In the genomic region with DNA sequence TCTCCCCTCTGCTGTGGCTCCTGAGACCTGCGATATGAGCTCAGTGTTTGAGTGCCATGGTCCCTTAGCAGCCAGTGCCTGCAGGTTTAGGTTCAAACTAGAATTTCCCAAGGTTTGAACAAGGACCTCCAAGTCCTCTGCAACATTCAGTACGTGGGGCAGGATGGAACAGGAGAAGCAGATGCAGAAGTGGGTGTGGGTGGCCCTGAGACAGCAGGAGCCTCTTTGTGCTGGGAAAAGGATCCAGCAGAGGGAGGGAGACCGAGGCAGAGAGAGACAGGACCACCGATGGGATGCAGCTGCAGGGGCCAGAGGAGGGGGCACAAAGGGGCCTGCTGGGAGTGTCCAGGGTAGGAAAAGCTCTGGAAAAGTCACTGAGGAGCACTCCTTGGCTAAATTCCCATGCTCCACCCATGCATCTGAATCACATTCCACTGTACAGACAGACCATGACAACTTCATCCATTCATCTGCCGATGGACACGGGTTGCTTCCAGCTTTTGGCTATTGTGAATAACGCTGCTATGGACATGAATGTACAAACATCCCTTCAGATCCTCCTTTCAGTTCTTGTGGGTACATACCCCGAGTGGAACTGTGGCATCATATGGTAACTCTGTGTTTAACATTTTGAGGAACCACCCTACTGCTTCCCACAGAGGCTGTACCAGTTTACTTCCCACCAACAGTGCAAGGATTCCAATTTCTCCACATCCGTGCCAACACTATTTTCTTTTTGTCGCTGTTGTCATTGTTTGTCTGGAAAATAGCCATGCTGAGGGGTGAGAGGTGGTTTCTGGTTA, we compare ENCODE assay signal across 13 cellular contexts. TPM values are rescaled to one million over a fixed set of nuclear protein-coding genes. Genes with fewer than 3 reads are reported as not detected.
DNase-seq lines count a peak whose midpoint lies in the region; ATAC-seq and TF ChIP-seq lines count a peak whose summit lies in the region.
"Had no signal": no experiment of that assay in that cellular context is flagged by ENCODE, and none has a peak within 500 bp of the region (broad histone marks: within the 10 kb centered on the region; RNA-seq: fewer than 3 reads in every experiment).

No MANE protein-coding gene starts in this region.

- no peak overlapping the region for H3K56ac ChIP-seq in mesendoderm (ENCODE audit: low read length)

- POLR2A ChIA-PET in activated CD4-positive, alpha-beta T cell treated with anti-CD3 and anti-CD28 coated beads, Interleukin-2, amount 10 ng/mL, durations not matched to agents 7 days and 5 days (lab: Charles Lee): no interaction called here
- POLR2A ChIA-PET in SK-N-SH (lab: Yijun Ruan, JAX): no interaction called here

- H3K9ac ChIP-seq in mesendoderm (ENCODE audit: low read length) (no peak overlapping the region), SK-N-SH (no peak overlapping the region)

- H3K36me3 ChIP-seq in osteoblast (ENCODE audit: insufficient read depth, low read length) (no peaks in the 10 kb centered on the region), mesendoderm (ENCODE audit: control insufficient read depth, insufficient read depth, low read length) (no peaks in the 10 kb centered on the region), SK-N-SH (replicated peaks in 1 of 2; ENCODE audit: control insufficient read depth in 1 of 2, insufficient read depth in 2 of 2, low read length in 1 of 2) (no peaks in the 10 kb centered on the region)

- H3K27me3 Mint-ChIP-seq in activated CD4-positive, alpha-beta T cell treated with anti-CD3 and anti-CD28 coated beads, Interleukin-2, amount 10 ng/mL, durations not matched to agents 7 days and 5 days: no peaks in the 10 kb centered on the region
- H3K27me3 Mint-ChIP-seq in dendritic cell treated with granulocyte-macrophage colony-stimulating factor and Interleukin-4, amounts not matched to agents 40 ng/mL and 50 ng/mL, for 4 days: no peaks in the 10 kb centered on the region

- H2BK15ac ChIP-seq in mesendoderm (replicated peaks; ENCODE audit: low read depth): no peak overlapping the region

- no peak for TF ChIP-seq RAD21 in SK-N-SH (IDR thresholded peaks at IDR 0.05; ENCODE audit: low read length)

- TF ChIP-seq EP300 in SK-N-SH (IDR thresholded peaks at IDR 0.05; ENCODE audit: borderline replicate concordance in 1 of 2, low read depth in 1 of 2, low read length in 1 of 2): no peak

- H3K9me2 ChIP-seq in SK-N-SH: no peaks in the 10 kb centered on the region

- WGBS in mesendoderm (ENCODE audit: extremely low coverage, insufficient coverage, low lambda C conversion rate): no CpG with 5 or more reads among the region's 10 CpGs
- WGBS in SK-N-SH (ENCODE audit: low lambda C conversion rate): 36% methylated on average over 10 of the region's 10 CpGs

- H4K8ac ChIP-seq in mesendoderm (ENCODE audit: low read depth, low read length): no peak overlapping the region

- H3K27me3 ChIP-seq in osteoblast (ENCODE audit: insufficient read depth, low read length): no peaks in the 10 kb centered on the region
- no peaks in the 10 kb centered on the region for H3K27me3 ChIP-seq in mesendoderm (ENCODE audit: insufficient read depth, low read length, poor library complexity)
- H3K27me3 ChIP-seq in SK-N-SH (ENCODE audit: insufficient read depth): no peaks in the 10 kb centered on the region

- H4K20me1 ChIP-seq in osteoblast (ENCODE audit: insufficient read depth, low read length) (no peaks in the 10 kb centered on the region), SK-N-SH (ENCODE audit: insufficient read depth) (no peaks in the 10 kb centered on the region)

- H3K79me1 ChIP-seq in mesendoderm (ENCODE audit: low read length): no peaks in the 10 kb centered on the region

- no peaks in the 10 kb centered on the region for H3F3A ChIP-seq in SK-N-SH (replicated peaks; ENCODE audit: insufficient read depth)

- H3K4ac ChIP-seq in mesendoderm (ENCODE audit: low read depth, low read length): no peak overlapping the region

- no peak overlapping the region for H3K4me2 ChIP-seq in osteoblast (ENCODE audit: insufficient read depth, low read length)
- H3K4me2 ChIP-seq in mesendoderm (ENCODE audit: low read length): no peak overlapping the region
- no peak overlapping the region for H3K4me2 ChIP-seq in SK-N-SH
- H3K4me2 ChIP-seq: GM23338 had no signal

- TF ChIP-seq CTCF in osteoblast (IDR thresholded peaks at IDR 0.05; ENCODE audit: extremely low read depth, low read depth, low read length): no peak
- no peak for TF ChIP-seq CTCF in SK-N-SH (IDR thresholded peaks at IDR 0.05)

- H3K27ac Mint-ChIP-seq in activated CD4-positive, alpha-beta T cell treated with anti-CD3 and anti-CD28 coated beads, Interleukin-2, amount 10 ng/mL, durations not matched to agents 7 days and 5 days: peak overlapping the region; percentile 82
- peak overlapping the region; percentile 55 for H3K27ac Mint-ChIP-seq in dendritic cell treated with granulocyte-macrophage colony-stimulating factor and Interleukin-4, amounts not matched to agents 40 ng/mL and 50 ng/mL, for 4 days
- H3K27ac Mint-ChIP-seq: GM23338 had no signal

- no peaks in the 10 kb centered on the region for H3K9me3 Mint-ChIP-seq in activated CD4-positive, alpha-beta T cell treated with anti-CD3 and anti-CD28 coated beads, Interleukin-2, amount 10 ng/mL, durations not matched to agents 7 days and 5 days
- no peaks in the 10 kb centered on the region for H3K9me3 Mint-ChIP-seq in dendritic cell treated with granulocyte-macrophage colony-stimulating factor and Interleukin-4, amounts not matched to agents 40 ng/mL and 50 ng/mL, for 4 days
- H3K9me3 Mint-ChIP-seq: GM23338 had no signal

- H4K5ac ChIP-seq in mesendoderm (ENCODE audit: low read length): no peak overlapping the region

- H3K4me3 ChIP-seq in osteoblast (ENCODE audit: insufficient read depth, low read length) (no peak overlapping the region), mesendoderm (ENCODE audit: low read length) (no peak overlapping the region), SK-N-SH (ENCODE audit: low read depth in 2 of 2, low read length in 1 of 2) (no peak overlapping the region)
- H3K4me3 ChIP-seq: GM23338 had no signal

- H3K23ac ChIP-seq in mesendoderm (ENCODE audit: low read length): no peak overlapping the region

- no peak overlapping the region for H2AK5ac ChIP-seq in mesendoderm (ENCODE audit: low read length)

- H3K27ac ChIP-seq in osteoblast (ENCODE audit: low read depth, low read length) (no peak overlapping the region), mesendoderm (ENCODE audit: low read depth, low read length) (no peak overlapping the region), SK-N-SH (ENCODE audit: low read depth in 2 of 2, low read length in 1 of 2) (no peak overlapping the region)

- CTCF ChIA-PET in activated CD4-positive, alpha-beta T cell treated with anti-CD3 and anti-CD28 coated beads, Interleukin-2, amount 10 ng/mL, durations not matched to agents 7 days and 5 days (lab: Charles Lee): interaction anchor here (0.6 to 1.1 kb wide), 4 partner anchors 15 to 667 kb away, joined by 3 to 6 read pairs (median 4); no protein-coding TSS in a partner anchor
- CTCF ChIA-PET in SK-N-SH (lab: Yijun Ruan, JAX): interaction anchor here (0.9 kb wide), 1 partner anchor 23 kb away, joined by 3 read pairs; no protein-coding TSS in a partner anchor

- H2BK120ac ChIP-seq in mesendoderm (ENCODE audit: low read depth, low read length): no peak overlapping the region

- H3K4me1 Mint-ChIP-seq in activated CD4-positive, alpha-beta T cell treated with anti-CD3 and anti-CD28 coated beads, Interleukin-2, amount 10 ng/mL, durations not matched to agents 7 days and 5 days: peaks cover 49% of the 10 kb centered on the region
- H3K4me1 Mint-ChIP-seq in dendritic cell treated with granulocyte-macrophage colony-stimulating factor and Interleukin-4, amounts not matched to agents 40 ng/mL and 50 ng/mL, for 4 days (ENCODE audit: low read depth): peaks cover 83% of the 10 kb centered on the region

- no peak for ATAC-seq in HG03175 (IDR thresholded peaks at IDR 0.05; ENCODE audit: unreplicated experiment)
- ATAC-seq: GM23338 had no signal

- peaks cover 70% of the 10 kb centered on the region for H3K36me3 Mint-ChIP-seq in activated CD4-positive, alpha-beta T cell treated with anti-CD3 and anti-CD28 coated beads, Interleukin-2, amount 10 ng/mL, durations not matched to agents 7 days and 5 days (ENCODE audit: low read depth)
- H3K36me3 Mint-ChIP-seq in dendritic cell treated with granulocyte-macrophage colony-stimulating factor and Interleukin-4, amounts not matched to agents 40 ng/mL and 50 ng/mL, for 4 days (ENCODE audit: low read depth): peaks cover 97% of the 10 kb centered on the region

- no peaks in the 10 kb centered on the region for H3K9me3 ChIP-seq in osteoblast (ENCODE audit: low read depth, low read length)
- no peaks in the 10 kb centered on the region for H3K9me3 ChIP-seq in SK-N-SH

- H2AFZ ChIP-seq in osteoblast (ENCODE audit: low read length) (no peak overlapping the region), SK-N-SH (ENCODE audit: low read depth) (no peak overlapping the region)
- H2AFZ ChIP-seq: GM23338 had no signal

- DNase-seq in activated CD4-positive, alpha-beta T cell treated with anti-CD3 and anti-CD28 coated beads, Interleukin-2, amount 10 ng/mL, durations not matched to agents 7 days and 5 days: no peak
- no peak for DNase-seq in activated CD4-positive, alpha-beta T cell treated with anti-CD3 and anti-CD28 coated beads for 48 hours
- DNase-seq in HT-29 (ENCODE audit: low spot score): peak; percentile 5
- DNase-seq in osteoblast (ENCODE audit: insufficient read length, low spot score, missing footprints): peak; percentile 88
- DNase-seq in mesendoderm: no peak
- DNase-seq in SK-N-SH: no peak
- DNase-seq: aorta; effector CD8-positive, alpha-beta T cell; left cardiac atrium; stimulated activated CD4-positive, alpha-beta T cell treated with anti-CD3 and anti-CD28 coated beads, Interleukin-12 subunit alpha, Interleukin-12 subunit beta, amount 100 ng/mL, for 4 hours had no signal

- H3K79me2 ChIP-seq in osteoblast (ENCODE audit: insufficient read depth, low read length) (no peaks in the 10 kb centered on the region), mesendoderm (ENCODE audit: control insufficient read depth, insufficient read depth, low read length) (no peaks in the 10 kb centered on the region), SK-N-SH (ENCODE audit: insufficient read depth) (no peaks in the 10 kb centered on the region)

- no peak overlapping the region for H3K18ac ChIP-seq in mesendoderm (ENCODE audit: low read length)

- H3K4me1 ChIP-seq in osteoblast (ENCODE audit: insufficient read depth, low read length): no peaks in the 10 kb centered on the region
- H3K4me1 ChIP-seq in mesendoderm (ENCODE audit: control insufficient read depth, low read depth, low read length): no peaks in the 10 kb centered on the region
- H3K4me1 ChIP-seq in SK-N-SH (ENCODE audit: control insufficient read depth in 1 of 2, insufficient read depth in 2 of 2, low read depth in 1 of 2, low read length in 1 of 2): peaks cover 0 to 2% of the 10 kb centered on the region in 2 experiments; a peak in 1 of 4 replicates

- H2BK5ac ChIP-seq in mesendoderm (ENCODE audit: low read length): no peak overlapping the region

- intact Hi-C loops in dendritic cell treated with granulocyte-macrophage colony-stimulating factor and Interleukin-4, amounts not matched to agents 40 ng/mL and 50 ng/mL, for 4 days (cut with micrococcal nuclease): loop anchor here (10.0 kb wide), 2 partner anchors 63 to 67 kb away; a partner anchor contains a TSS

- H3K4me3 Mint-ChIP-seq in activated CD4-positive, alpha-beta T cell treated with anti-CD3 and anti-CD28 coated beads, Interleukin-2, amount 10 ng/mL, durations not matched to agents 7 days and 5 days: no peak overlapping the region
- H3K4me3 Mint-ChIP-seq in dendritic cell treated with granulocyte-macrophage colony-stimulating factor and Interleukin-4, amounts not matched to agents 40 ng/mL and 50 ng/mL, for 4 days: peak overlapping the region; percentile 7
- H3K4me3 Mint-ChIP-seq: GM23338 had no signal

RNA-seq across cellular contexts. Expression of a gene that starts 26.7 kb away (rescaled TPM):
- 10 to 100 TPM; 81.1 to 85.8 TPM for total RNA-seq in activated CD4-positive, alpha-beta T cell treated with anti-CD3 and anti-CD28 coated beads, Interleukin-2, amount 10 ng/mL, durations not matched to agents 7 days and 5 days
- 1.6 and 4.5 TPM in 2 replicates for total RNA-seq in HT-29 (2014; rRNA removed; shearing (Covaris generic))
- total RNA-seq in osteoblast: 0.36 and 0.88 TPM in 2 replicates
- polyA plus RNA-seq in mesendoderm (2013, experiment 1 of 2): 4.2 TPM
- polyA plus RNA-seq in mesendoderm (2013, experiment 2 of 2): 3.7 TPM
- 0.49 and 0.67 TPM in 2 replicates for polyA plus RNA-seq in SK-N-SH (2012; rRNA removed)
- 0.33 and 0.35 TPM in 2 replicates for polyA plus RNA-seq in SK-N-SH (2012; cell fraction: cytosol; rRNA removed)
- 0.09 and 0.13 TPM in 2 replicates for polyA plus RNA-seq in SK-N-SH (2012; cell fraction: nucleus; rRNA removed)

Comparison
In these comparisons a context has a peak if more than half of its experiments do, and no peak if none do; other contexts are left out.
1. DNase-seq: peak in HT-29 (single experiment) and osteoblast (single experiment); none in activated CD4-positive, alpha-beta T cell treated with anti-CD3 and anti-CD28 coated beads, Interleukin-2, amount 10 ng/mL, durations not matched to agents 7 days and 5 days (single experiment), activated CD4-positive, alpha-beta T cell treated with anti-CD3 and anti-CD28 coated beads for 48 hours (single experiment), mesendoderm (single experiment) and SK-N-SH (single experiment).
2. RNA of a gene that starts 26.7 kb away (total RNA-seq): 81.1 to 85.8 TPM in activated CD4-positive, alpha-beta T cell treated with anti-CD3 and anti-CD28 coated beads, Interleukin-2, amount 10 ng/mL, durations not matched to agents 7 days and 5 days; 1.6 to 4.5 TPM in HT-29 and 0.36 to 0.88 TPM in osteoblast; every median in the first group is over 10 times any median in the second.